In genomic region chr7:65239707-65240352, GRCh38 we compare ENCODE assay signal across 1 cellular context.
TF ChIP-seq lines count a peak whose summit lies in the region.

No MANE protein-coding gene starts in this region.

TF ChIP-seq in HepG2, 621 proteins besides CTCF, POLR2A, EP300 and RAD21 (continued from another document and continues in another):
- TF ChIP-seq, protein P1, sequence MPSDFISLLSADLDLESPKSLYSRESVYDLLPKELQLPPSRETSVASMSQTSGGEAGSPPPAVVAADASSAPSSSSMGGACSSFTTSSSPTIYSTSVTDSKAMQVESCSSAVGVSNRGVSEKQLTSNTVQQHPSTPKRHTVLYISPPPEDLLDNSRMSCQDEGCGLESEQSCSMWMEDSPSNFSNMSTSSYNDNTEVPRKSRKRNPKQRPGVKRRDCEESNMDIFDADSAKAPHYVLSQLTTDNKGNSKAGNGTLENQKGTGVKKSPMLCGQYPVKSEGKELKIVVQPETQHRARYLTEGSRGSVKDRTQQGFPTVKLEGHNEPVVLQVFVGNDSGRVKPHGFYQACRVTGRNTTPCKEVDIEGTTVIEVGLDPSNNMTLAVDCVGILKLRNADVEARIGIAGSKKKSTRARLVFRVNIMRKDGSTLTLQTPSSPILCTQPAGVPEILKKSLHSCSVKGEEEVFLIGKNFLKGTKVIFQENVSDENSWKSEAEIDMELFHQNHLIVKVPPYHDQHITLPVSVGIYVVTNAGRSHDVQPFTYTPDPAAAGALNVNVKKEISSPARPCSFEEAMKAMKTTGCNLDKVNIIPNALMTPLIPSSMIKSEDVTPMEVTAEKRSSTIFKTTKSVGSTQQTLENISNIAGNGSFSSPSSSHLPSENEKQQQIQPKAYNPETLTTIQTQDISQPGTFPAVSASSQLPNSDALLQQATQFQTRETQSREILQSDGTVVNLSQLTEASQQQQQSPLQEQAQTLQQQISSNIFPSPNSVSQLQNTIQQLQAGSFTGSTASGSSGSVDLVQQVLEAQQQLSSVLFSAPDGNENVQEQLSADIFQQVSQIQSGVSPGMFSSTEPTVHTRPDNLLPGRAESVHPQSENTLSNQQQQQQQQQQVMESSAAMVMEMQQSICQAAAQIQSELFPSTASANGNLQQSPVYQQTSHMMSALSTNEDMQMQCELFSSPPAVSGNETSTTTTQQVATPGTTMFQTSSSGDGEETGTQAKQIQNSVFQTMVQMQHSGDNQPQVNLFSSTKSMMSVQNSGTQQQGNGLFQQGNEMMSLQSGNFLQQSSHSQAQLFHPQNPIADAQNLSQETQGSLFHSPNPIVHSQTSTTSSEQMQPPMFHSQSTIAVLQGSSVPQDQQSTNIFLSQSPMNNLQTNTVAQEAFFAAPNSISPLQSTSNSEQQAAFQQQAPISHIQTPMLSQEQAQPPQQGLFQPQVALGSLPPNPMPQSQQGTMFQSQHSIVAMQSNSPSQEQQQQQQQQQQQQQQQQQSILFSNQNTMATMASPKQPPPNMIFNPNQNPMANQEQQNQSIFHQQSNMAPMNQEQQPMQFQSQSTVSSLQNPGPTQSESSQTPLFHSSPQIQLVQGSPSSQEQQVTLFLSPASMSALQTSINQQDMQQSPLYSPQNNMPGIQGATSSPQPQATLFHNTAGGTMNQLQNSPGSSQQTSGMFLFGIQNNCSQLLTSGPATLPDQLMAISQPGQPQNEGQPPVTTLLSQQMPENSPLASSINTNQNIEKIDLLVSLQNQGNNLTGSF (CRISPR knock-in tag; IDR thresholded peaks at IDR 0.05) = no peak
- TF ChIP-seq STAG1 (CRISPR knock-in tag; IDR thresholded peaks at IDR 0.05) (no peak), ZNF318 (CRISPR knock-in tag; IDR thresholded peaks at IDR 0.05) (no peak), ZMYM2 (CRISPR knock-in tag; IDR thresholded peaks at IDR 0.05) (no peak), ATM (IDR thresholded peaks at IDR 0.05; ENCODE audit: borderline replicate concordance) (no peak), PHF21A (CRISPR knock-in tag; IDR thresholded peaks at IDR 0.05) (peak; percentile 55), TCF12 (IDR thresholded peaks at IDR 0.05) (no peak), TCF12 (CRISPR knock-in tag; IDR thresholded peaks at IDR 0.05) (no peak), TBX2 (CRISPR knock-in tag; IDR thresholded peaks at IDR 0.05; ENCODE audit: borderline replicate concordance) (no peak; the same call in 1 of the 2 replicates), ZSCAN20 (CRISPR knock-in tag; IDR thresholded peaks at IDR 0.05; ENCODE audit: borderline replicate concordance) (no peak), ZBTB49 (CRISPR knock-in tag; IDR thresholded peaks at IDR 0.05; ENCODE audit: borderline replicate concordance) (no peak), ZNF691 (CRISPR knock-in tag; IDR thresholded peaks at IDR 0.05; ENCODE audit: borderline replicate concordance, low read depth) (no peak), ZNF597 (CRISPR knock-in tag; IDR thresholded peaks at IDR 0.05) (no peak), ZNF335 (CRISPR knock-in tag; IDR thresholded peaks at IDR 0.05) (no peak), SPEN (CRISPR knock-in tag; IDR thresholded peaks at IDR 0.05; ENCODE audit: low read depth) (no peak), ZNF800 (CRISPR knock-in tag; IDR thresholded peaks at IDR 0.05) (0 out of 2 replicates have a peak, but pooled peaks have one; percentile 35), NONO (IDR thresholded peaks at IDR 0.05) (no peak), NONO (CRISPR knock-in tag; conservative IDR thresholded peaks at IDR 0.05) (0 out of 2 replicates have a peak, but pooled peaks have one; percentile 32), SMAD9 (CRISPR knock-in tag; IDR thresholded peaks at IDR 0.05) (no peak), PATZ1 (CRISPR knock-in tag; IDR thresholded peaks at IDR 0.05) (peak; percentile 53), ARNT (IDR thresholded peaks at IDR 0.05) (no peak), ZEB1 (IDR thresholded peaks at IDR 0.05; ENCODE audit: insufficient replicate concordance, low read depth) (no peak), GATAD2A (CRISPR knock-in tag; IDR thresholded peaks at IDR 0.05) (no peak), ZNF616 (CRISPR knock-in tag; IDR thresholded peaks at IDR 0.05; ENCODE audit: low read depth) (no peak)
- TF ChIP-seq, protein P2, sequence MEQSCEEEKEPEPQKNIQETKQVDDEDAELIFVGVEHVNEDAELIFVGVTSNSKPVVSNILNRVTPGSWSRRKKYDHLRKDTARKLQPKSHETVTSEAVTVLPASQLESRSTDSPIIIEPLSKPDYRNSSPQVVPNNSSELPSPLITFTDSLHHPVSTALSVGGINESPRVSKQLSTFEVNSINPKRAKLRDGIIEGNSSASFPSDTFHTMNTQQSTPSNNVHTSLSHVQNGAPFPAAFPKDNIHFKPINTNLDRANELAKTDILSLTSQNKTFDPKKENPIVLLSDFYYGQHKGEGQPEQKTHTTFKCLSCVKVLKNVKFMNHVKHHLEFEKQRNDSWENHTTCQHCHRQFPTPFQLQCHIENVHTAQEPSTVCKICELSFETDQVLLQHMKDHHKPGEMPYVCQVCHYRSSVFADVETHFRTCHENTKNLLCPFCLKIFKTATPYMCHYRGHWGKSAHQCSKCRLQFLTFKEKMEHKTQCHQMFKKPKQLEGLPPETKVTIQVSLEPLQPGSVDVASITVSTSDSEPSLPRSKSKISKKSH (CRISPR knock-in tag; IDR thresholded peaks at IDR 0.05; ENCODE audit: borderline replicate concordance) = no peak
- TF ChIP-seq, protein P3, sequence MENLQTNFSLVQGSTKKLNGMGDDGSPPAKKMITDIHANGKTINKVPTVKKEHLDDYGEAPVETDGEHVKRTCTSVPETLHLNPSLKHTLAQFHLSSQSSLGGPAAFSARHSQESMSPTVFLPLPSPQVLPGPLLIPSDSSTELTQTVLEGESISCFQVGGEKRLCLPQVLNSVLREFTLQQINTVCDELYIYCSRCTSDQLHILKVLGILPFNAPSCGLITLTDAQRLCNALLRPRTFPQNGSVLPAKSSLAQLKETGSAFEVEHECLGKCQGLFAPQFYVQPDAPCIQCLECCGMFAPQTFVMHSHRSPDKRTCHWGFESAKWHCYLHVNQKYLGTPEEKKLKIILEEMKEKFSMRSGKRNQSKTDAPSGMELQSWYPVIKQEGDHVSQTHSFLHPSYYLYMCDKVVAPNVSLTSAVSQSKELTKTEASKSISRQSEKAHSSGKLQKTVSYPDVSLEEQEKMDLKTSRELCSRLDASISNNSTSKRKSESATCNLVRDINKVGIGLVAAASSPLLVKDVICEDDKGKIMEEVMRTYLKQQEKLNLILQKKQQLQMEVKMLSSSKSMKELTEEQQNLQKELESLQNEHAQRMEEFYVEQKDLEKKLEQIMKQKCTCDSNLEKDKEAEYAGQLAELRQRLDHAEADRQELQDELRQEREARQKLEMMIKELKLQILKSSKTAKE (CRISPR knock-in tag; IDR thresholded peaks at IDR 0.05; ENCODE audit: borderline replicate concordance) = no peak
